9 cellular contexts compared by ENCODE assay signal in the genomic region with DNA sequence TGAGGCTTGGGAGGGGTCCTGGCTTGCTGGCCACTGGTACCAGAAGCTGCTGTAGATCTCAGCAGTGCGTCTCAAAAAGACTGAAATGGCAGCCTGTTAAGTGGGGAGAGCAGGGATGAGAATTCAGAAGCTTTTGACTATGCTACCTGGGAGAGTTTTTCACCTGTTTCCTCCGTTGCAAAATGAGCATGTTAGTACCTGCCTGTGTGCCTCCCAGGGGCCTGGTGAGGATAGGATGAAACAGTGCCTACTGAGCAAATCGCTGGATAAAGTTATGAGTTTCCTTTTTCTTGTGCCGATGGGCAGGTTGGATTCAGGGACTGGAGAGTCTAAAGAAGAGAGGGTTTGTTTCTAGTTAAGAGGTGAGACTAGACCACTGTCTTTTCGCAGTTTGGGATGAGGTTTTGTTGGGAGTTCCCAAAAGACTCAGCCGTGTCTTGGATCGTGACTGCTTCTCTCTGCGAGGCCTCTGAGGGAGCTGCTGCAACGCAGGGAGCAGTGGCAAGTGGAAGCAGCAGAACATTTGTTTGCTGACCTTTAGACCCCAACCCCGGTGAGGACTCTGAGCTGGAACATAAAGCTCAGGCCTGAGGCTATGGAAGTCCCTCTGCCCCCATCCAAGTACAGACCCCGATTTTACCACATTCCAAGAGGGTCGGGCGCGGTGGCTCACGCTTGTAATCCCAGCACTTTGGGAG. TPM values are rescaled to one million over a fixed set of nuclear protein-coding genes. Genes with fewer than 3 reads are reported as not detected.
A peak's percentile ranks its signal among the peaks of the same experiment; 100 is the strongest.
DNase-seq lines count a peak whose midpoint lies in the region; ATAC-seq, FAIRE-seq and TF ChIP-seq lines count a peak whose summit lies in the region.
"Had no signal": no experiment of that assay in that cellular context is flagged by ENCODE, and none has a peak within 500 bp of the region (broad histone marks: within the 10 kb centered on the region; RNA-seq: fewer than 3 reads in every experiment).

No MANE protein-coding gene starts in this region.

- FAIRE-seq in GM12878 (lab: Jason Lieb, UNC) (no peak), GM12892 (lab: Jason Lieb, UNC) (no peak)

- SMC1A ChIA-PET in GM12878 (lab: Charles Lee; ENCODE audit: uncharacterized antibody, unreplicated experiment), result no interaction called here

- H3K36me3 ChIP-seq in HUES48 (ENCODE audit: control insufficient read depth, insufficient read depth, low read length) (no peaks in the 10 kb centered on the region), GM12878 (ENCODE audit: control insufficient read depth in 2 of 2, insufficient read depth in 2 of 2, low read length in 1 of 2) (no peaks in the 10 kb centered on the region), mucosa of rectum (ENCODE audit: control insufficient read depth in 2 of 2, insufficient read depth in 2 of 2, low read length in 2 of 2) (no peaks in the 10 kb centered on the region), esophagus muscularis mucosa (no peaks in the 10 kb centered on the region)

- peak overlapping the region; percentile 90 for H3K27ac ChIP-seq in 22Rv1
- no peak overlapping the region for H3K27ac ChIP-seq in HUES48 (ENCODE audit: low read depth, low read length)
- H3K27ac ChIP-seq in GM12878 (ENCODE audit: control insufficient read depth, insufficient read depth), result no peak overlapping the region
- peak overlapping the region; percentile 22 to 61 for H3K27ac ChIP-seq in mucosa of rectum (ENCODE audit: low read depth in 2 of 2, low read length in 2 of 2)
- no peak overlapping the region for H3K27ac ChIP-seq in esophagus muscularis mucosa (replicated peaks in 1 of 4)

- DNase-seq in GM12878 (ENCODE audit: low read depth, low spot score) (no peak), esophagus muscularis mucosa (ENCODE audit: extremely low spot score) (no peak), RPMI8226 (no peak), GM12892 (ENCODE audit: insufficient read length) (no peak), foreskin melanocyte (no peak)
- DNase-seq: NCI-H2081 treated with DMSO at 0.1 percent for 48 hours had no signal

- in situ Hi-C loops in GM12878 (cut with MboI), result no loop called here

- no peak for TF ChIP-seq RAD21 in GM12878 (IDR thresholded peaks at IDR 0.05; ENCODE audit: insufficient read depth, low read depth, low read length)

- POLR2A ChIA-PET in GM12878 (lab: Charles Lee), result no interaction called here

- TF ChIP-seq CTCF in 22Rv1 (IDR thresholded peaks at IDR 0.05) (no peak), GM12878 (IDR thresholded peaks at IDR 0.05 in 2 of 3, conservative IDR thresholded peaks at IDR 0.05 in 1 of 3; ENCODE audit: control insufficient read depth in 2 of 3, extremely low read depth in 1 of 3, insufficient read depth in 1 of 3, low read depth in 3 of 3, low read length in 3 of 3) (no peak), esophagus muscularis mucosa (IDR thresholded peaks at IDR 0.05) (no peak)

- no peak overlapping the region for H3K9ac ChIP-seq in HUES48 (ENCODE audit: low read depth, low read length)
- no peak overlapping the region for H3K9ac ChIP-seq in GM12878 (ENCODE audit: control insufficient read depth, insufficient read depth, low read length)
- H3K9ac ChIP-seq in mucosa of rectum (ENCODE audit: low read depth in 1 of 2, low read length in 2 of 2), result peak overlapping the region; percentile 63 to 77

- no TSS peak for BruUV-seq in GM12878 (replicated peaks; lab: Mats Ljungman, UMichigan)

- TF ChIP-seq EP300 in GM12878 (IDR thresholded peaks at IDR 0.05; ENCODE audit: borderline replicate concordance in 1 of 2, control insufficient read depth in 1 of 2, low read depth in 2 of 2, low read length in 2 of 2) (no peak), esophagus muscularis mucosa (IDR thresholded peaks at IDR 0.05) (no peak)

- H2AFZ ChIP-seq in GM12878 (ENCODE audit: control insufficient read depth, low read depth, low read length), result no peak overlapping the region; the same call in 1 of the 2 replicates

- TF ChIP-seq POLR2A in GM12878 (IDR thresholded peaks at IDR 0.05; ENCODE audit: low read depth, low read length) (no peak), esophagus muscularis mucosa (IDR thresholded peaks at IDR 0.05; ENCODE audit: low read depth) (no peak), GM12892 (IDR thresholded peaks at IDR 0.05; ENCODE audit: low read depth, low read length) (no peak)

- ATAC-seq in GM12878, result no peak

- H3K79me2 ChIP-seq in GM12878 (ENCODE audit: control insufficient read depth, insufficient read depth, low read length), result no peaks in the 10 kb centered on the region

- CTCF ChIA-PET in GM12878 (lab: Yijun Ruan, JAX), result interaction anchor here (0.8 to 1.3 kb wide), 2 partner anchors 23 to 25 kb away, joined by 3 to 4 read pairs; no protein-coding TSS in a partner anchor

- peaks cover 10% of the 10 kb centered on the region for H3K27me3 ChIP-seq in HUES48 (ENCODE audit: control insufficient read depth, insufficient read depth, low read length)
- H3K27me3 ChIP-seq in GM12878 (replicated peaks in 1 of 2; ENCODE audit: control insufficient read depth in 2 of 2, insufficient read depth in 2 of 2, low read length in 1 of 2), result no peaks in the 10 kb centered on the region
- no peaks in the 10 kb centered on the region for H3K27me3 ChIP-seq in mucosa of rectum (ENCODE audit: control insufficient read depth in 2 of 2, insufficient read depth in 2 of 2, low read length in 2 of 2)
- H3K27me3 ChIP-seq in esophagus muscularis mucosa, result no peaks in the 10 kb centered on the region

- H3K4me3 ChIP-seq in HUES48 (ENCODE audit: low read depth, low read length) (peak overlapping the region; percentile 77), GM12878 (no peak overlapping the region; the same call in 1 of the 2 replicates), mucosa of rectum (ENCODE audit: low read length in 2 of 2) (peak overlapping the region; percentile 67 to 79), esophagus muscularis mucosa (peak overlapping the region in 1 of 4 donors; percentile 72)

- H3K4me2 ChIP-seq in GM12878 (ENCODE audit: control insufficient read depth, insufficient read depth), result peak overlapping the region; percentile 74; the same call in 1 of the 2 replicates

- H3K4me1 ChIP-seq in HUES48 (ENCODE audit: control insufficient read depth, insufficient read depth, low read length), result peaks cover 19% of the 10 kb centered on the region; the same call in 1 of the 2 replicates
- H3K4me1 ChIP-seq in GM12878 (ENCODE audit: control insufficient read depth, insufficient read depth, low read length), result peaks cover 8% of the 10 kb centered on the region; the same call in 1 of the 2 replicates
- H3K4me1 ChIP-seq in mucosa of rectum (ENCODE audit: control insufficient read depth in 2 of 2, insufficient read depth in 2 of 2, low read length in 2 of 2), result peaks cover 8 to 9% of the 10 kb centered on the region in 2 donors
- peaks cover 10 to 16% (median 13%) of the 10 kb centered on the region in 4 donors for H3K4me1 ChIP-seq in esophagus muscularis mucosa

- RAD21 ChIA-PET in GM12878 (lab: Charles Lee; ENCODE audit: unreplicated experiment), result no interaction called here

- H4K20me1 ChIP-seq in GM12878 (ENCODE audit: control insufficient read depth, insufficient read depth), result no peaks in the 10 kb centered on the region

- intact Hi-C loops in GM12878 (cut with micrococcal nuclease; ENCODE audit: unreplicated experiment) (no loop called here), esophagus muscularis mucosa (cut with DNase I) (loop anchor here (5.0 kb wide), 1 partner anchor 54 kb away; a partner anchor contains a TSS)

- no peaks in the 10 kb centered on the region for H3K9me3 ChIP-seq in HUES48 (ENCODE audit: control insufficient read depth, insufficient read depth, low read length)
- no peaks in the 10 kb centered on the region; the same call in 2 of the 3 replicates for H3K9me3 ChIP-seq in GM12878 (replicated peaks; ENCODE audit: control insufficient read depth, insufficient read depth, low read length)
- H3K9me3 ChIP-seq in mucosa of rectum (ENCODE audit: control insufficient read depth in 2 of 2, low read length in 2 of 2), result no peaks in the 10 kb centered on the region
- H3K9me3 ChIP-seq in esophagus muscularis mucosa, result no peaks in the 10 kb centered on the region

- 85% methylated on average over 15 of the region's 15 CpGs for WGBS in GM12878 (ENCODE audit: insufficient coverage, insufficient replicate concordance, low lambda C conversion rate, missing lambda C conversion rate)
- WGBS in esophagus muscularis mucosa, result 86% methylated on average over 14 of the region's 15 CpGs

RNA-seq across cellular contexts. Expression of a gene that starts 1.4 kb away (rescaled TPM):
- 36.2 and 37.8 TPM in 2 replicates for total RNA-seq in GM12878 (2013; cell fraction: nucleolus; rRNA removed)
- 3.1 and 3.8 TPM in 2 replicates for total RNA-seq in GM12878 (2014; rRNA removed)
- total RNA-seq in GM12878 (2014; rRNA removed; fragmentation: Illumina TruSeq; extraction: Trizol), result 2.3 and 3.2 TPM in 2 replicates
- 3.1 and 3.6 TPM in 2 replicates for total RNA-seq in GM12878 (2021)
- 1.7 TPM for polyA plus RNA-seq in GM12878 (2011; ENCODE audit: low read depth)
- polyA plus RNA-seq in GM12878 (2011; rRNA removed), result 5.2 and 5.5 TPM in 2 replicates
- 5.2 and 5.5 TPM in 2 replicates for polyA plus RNA-seq in GM12878 (2011; cell fraction: cytosol; rRNA removed)
- polyA plus RNA-seq in GM12878 (2011; cell fraction: nucleus; rRNA removed), result 26.0 and 26.1 TPM in 2 replicates
- 1.6 and 1.8 TPM in 2 replicates for polyA plus RNA-seq in GM12878 (2012)
- polyA plus RNA-seq in GM12878 (2014; fragmentation: Illumina TruSeq; extraction: Trizol), result 2.2 and 2.3 TPM in 2 replicates
- polyA plus RNA-seq in GM12878 (2014; fragmentation: Nextera tagmentation; extraction: Ambion mirVana), result under 1 TPM; 0.13 to 0.77 TPM
- 3.4 and 5.6 TPM in 2 replicates for polyA plus RNA-seq in GM12878 (2014; rRNA removed)
- 1 to 10 TPM; 1.9 to 2.3 TPM for polyA plus RNA-seq in GM12878 (2016; fragmentation: Nextera tagmentation; extraction: Ambion mirVana)
- 4.6 and 5.1 TPM in 2 replicates for polyA minus RNA-seq in GM12878 (2011; rRNA and poly(A)+ RNA removed)
- polyA minus RNA-seq in GM12878 (2011; cell fraction: cytosol; rRNA and poly(A)+ RNA removed), result 2.1 and 2.3 TPM in 2 replicates
- 7.4 and 17.2 TPM in 2 replicates for polyA minus RNA-seq in GM12878 (2011; cell fraction: nucleus; rRNA and poly(A)+ RNA removed)
- total RNA-seq in esophagus muscularis mucosa, result 10 to 100 TPM in 2 of 4 donors, 1 to 10 TPM in 2; 4.6 to 11.9 (median 10.0) TPM
- 3.8 TPM for polyA plus RNA-seq in GM12892 (2012; ENCODE audit: missing spikeins)

RNA-seq across cellular contexts. Expression of a gene that starts 55.6 kb away (rescaled TPM):
- 16.0 and 16.2 TPM in 2 replicates for total RNA-seq in GM12878 (2013; cell fraction: nucleolus; rRNA removed)
- total RNA-seq in GM12878 (2014; rRNA removed), result 3.8 and 4.2 TPM in 2 replicates
- total RNA-seq in GM12878 (2014; rRNA removed; fragmentation: Illumina TruSeq; extraction: Trizol), result 4.1 and 4.5 TPM in 2 replicates
- 5.3 and 5.5 TPM in 2 replicates for total RNA-seq in GM12878 (2021)
- polyA plus RNA-seq in GM12878 (2011; ENCODE audit: low read depth), result 2.3 TPM
- 11.3 and 13.1 TPM in 2 replicates for polyA plus RNA-seq in GM12878 (2011; rRNA removed)
- polyA plus RNA-seq in GM12878 (2011; cell fraction: cytosol; rRNA removed), result 5.4 and 6.0 TPM in 2 replicates
- 7.8 and 11.0 TPM in 2 replicates for polyA plus RNA-seq in GM12878 (2011; cell fraction: nucleus; rRNA removed)
- polyA plus RNA-seq in GM12878 (2012), result 2.9 and 3.6 TPM in 2 replicates
- polyA plus RNA-seq in GM12878 (2014; fragmentation: Illumina TruSeq; extraction: Trizol), result 4.4 and 4.5 TPM in 2 replicates
- 1 to 10 TPM in 1 of 2 experiments, under 1 TPM in 1; 0.71 to 2.2 TPM for polyA plus RNA-seq in GM12878 (2014; fragmentation: Nextera tagmentation; extraction: Ambion mirVana)
- 3.7 and 4.5 TPM in 2 replicates for polyA plus RNA-seq in GM12878 (2014; rRNA removed)
- polyA plus RNA-seq in GM12878 (2016; fragmentation: Nextera tagmentation; extraction: Ambion mirVana), result 1 to 10 TPM; 1.6 to 2.1 TPM
- 12.4 and 14.7 TPM in 2 replicates for polyA minus RNA-seq in GM12878 (2011; rRNA and poly(A)+ RNA removed)
- 3.9 and 4.5 TPM in 2 replicates for polyA minus RNA-seq in GM12878 (2011; cell fraction: cytosol; rRNA and poly(A)+ RNA removed)
- polyA minus RNA-seq in GM12878 (2011; cell fraction: nucleus; rRNA and poly(A)+ RNA removed), result 5.9 and 7.5 TPM in 2 replicates
- 10 to 100 TPM; 10.4 to 16.8 (median 12.6) TPM for total RNA-seq in esophagus muscularis mucosa
- polyA plus RNA-seq in GM12892 (2012; ENCODE audit: missing spikeins), result 3.3 TPM

Comparison
In these comparisons a context has a peak if more than half of its experiments do, and no peak if none do; other contexts are left out.
1. H3K27ac ChIP-seq: peak in 22Rv1 (single experiment) and mucosa of rectum (2 of 2); none in HUES48 (single experiment), GM12878 (single experiment) and esophagus muscularis mucosa (0 of 4).
2. H3K9ac ChIP-seq: peak in mucosa of rectum (2 of 2); none in HUES48 (single experiment) and GM12878 (single experiment).